35 cellular contexts compared by ENCODE assay signal in the genomic region with DNA sequence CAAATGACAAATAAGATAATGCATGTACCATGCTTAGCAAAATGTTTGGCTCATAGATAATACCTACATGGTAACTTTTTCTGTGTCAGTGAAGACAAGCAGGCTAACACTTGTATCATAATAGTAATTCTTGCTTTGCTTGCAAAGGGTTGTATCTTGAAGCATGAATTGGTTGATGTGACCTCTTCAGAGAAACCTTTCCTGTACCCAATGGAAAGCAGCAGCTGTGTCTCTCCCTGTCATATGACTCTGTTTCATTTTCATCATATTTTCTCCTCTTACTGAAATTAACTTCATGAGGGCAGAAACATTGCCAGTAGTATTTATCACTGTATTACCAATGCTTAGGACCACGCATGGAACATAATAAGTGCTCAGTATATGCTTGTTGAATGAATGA. TPM values are rescaled to one million over a fixed set of nuclear protein-coding genes. Genes with fewer than 3 reads are reported as not detected.
"Had no signal": no experiment of that assay in that cellular context is flagged by ENCODE, and none has a peak within 500 bp of the region (broad histone marks: within the 10 kb centered on the region; RNA-seq: fewer than 3 reads in every experiment).

No MANE protein-coding gene starts in this region.

- DNase-seq: activated CD4-positive, alpha-beta memory T cell treated with anti-CD3 and anti-CD28 coated beads, Interleukin-2, amount 10 ng/mL, durations not matched to agents 7 days and 5 days; activated CD4-positive, alpha-beta T cell treated with anti-CD3 and anti-CD28 coated beads for 1 hour; activated CD4-positive, alpha-beta T cell treated with anti-CD3 and anti-CD28 coated beads for 48 hours; activated CD4-positive, CD25-positive, alpha-beta regulatory T cell; activated CD8-positive, alpha-beta memory T cell treated with anti-CD3 and anti-CD28 coated beads for 24 hours; activated CD8-positive, alpha-beta memory T cell treated with anti-CD3 and anti-CD28 coated beads, Interleukin-2, amount 10 ng/mL, durations not matched to agents 7 days and 5 days; activated CD8-positive, alpha-beta memory T cell treated with anti-CD3 and anti-CD28 coated beads, Interleukin-2, amount 50 U/mL, for 48 hours; activated effector memory CD4-positive, alpha-beta T cell treated with anti-CD3 and anti-CD28 coated beads, Interleukin-2, amount 50 U/mL, for 16 hours; activated naive CD4-positive, alpha-beta T cell; activated T-cell treated with anti-CD3 and anti-CD28 coated beads, Interleukin-2, amount 50 U/mL, for 48 hours; anterior cingulate cortex; central memory CD4-positive, alpha-beta T cell; Kasumi-1; NCI-H1105; NCI-H1417 treated with DMSO at 0.1 percent for 48 hours; NCI-H1930; NCI-H2081 treated with DMSO at 0.1 percent for 48 hours; NCI-H345; NCI-H524 treated with DMSO at 0.1 percent for 48 hours; NCI-H748 treated with DMSO at 0.1 percent for 48 hours; PC-9; SIG-M5; SW 1271; T-helper 1 cell; T-helper 9 cell had no signal

- H3K36me3 Mint-ChIP-seq: activated CD8-positive, alpha-beta memory T cell treated with anti-CD3 and anti-CD28 coated beads, Interleukin-2, amount 10 ng/mL, durations not matched to agents 7 days and 5 days; activated naive CD4-positive, alpha-beta T cell treated with anti-CD3 and anti-CD28 coated beads, Interleukin-2, amount 50 U/mL, for 72 hours; brain had no signal

- H3K4me3 Mint-ChIP-seq: activated CD4-positive, alpha-beta memory T cell treated with anti-CD3 and anti-CD28 coated beads, Interleukin-2, amount 10 ng/mL, durations not matched to agents 7 days and 5 days; activated CD8-positive, alpha-beta memory T cell treated with anti-CD3 and anti-CD28 coated beads, Interleukin-2, amount 10 ng/mL, durations not matched to agents 7 days and 5 days; brain had no signal

- H3K27ac Mint-ChIP-seq: activated CD4-positive, alpha-beta memory T cell treated with anti-CD3 and anti-CD28 coated beads, Interleukin-2, amount 10 ng/mL, durations not matched to agents 7 days and 5 days; activated CD8-positive, alpha-beta memory T cell treated with anti-CD3 and anti-CD28 coated beads, Interleukin-2, amount 10 ng/mL, durations not matched to agents 7 days and 5 days; activated naive CD4-positive, alpha-beta T cell treated with anti-CD3 and anti-CD28 coated beads, Interleukin-2, amount 50 U/mL, for 72 hours; brain had no signal

- H2AFZ ChIP-seq: PC-9 had no signal

- H3K4me1 Mint-ChIP-seq: activated CD4-positive, alpha-beta memory T cell treated with anti-CD3 and anti-CD28 coated beads, Interleukin-2, amount 10 ng/mL, durations not matched to agents 7 days and 5 days; activated CD8-positive, alpha-beta memory T cell treated with anti-CD3 and anti-CD28 coated beads, Interleukin-2, amount 10 ng/mL, durations not matched to agents 7 days and 5 days; brain had no signal

- H3K4me3 ChIP-seq: PC-9 had no signal

- H3K27ac ChIP-seq: PC-9, RWPE1, VCaP had no signal

- H3K9me3 Mint-ChIP-seq: activated CD4-positive, alpha-beta memory T cell treated with anti-CD3 and anti-CD28 coated beads, Interleukin-2, amount 10 ng/mL, durations not matched to agents 7 days and 5 days; activated naive CD4-positive, alpha-beta T cell treated with anti-CD3 and anti-CD28 coated beads, Interleukin-2, amount 50 U/mL, for 72 hours; brain had no signal

- H3K4me2 ChIP-seq: PC-9 had no signal

- ATAC-seq: activated CD8-positive, alpha-beta memory T cell treated with anti-CD3 and anti-CD28 coated beads, Interleukin-2, amount 10 ng/mL, durations not matched to agents 7 days and 5 days; activated naive CD4-positive, alpha-beta T cell treated with anti-CD3 and anti-CD28 coated beads, Interleukin-2, amount 50 U/mL, for 72 hours; Right ventricle myocardium inferior; SK-N-SH treated with all-trans-retinoic acid at 6 μM for 48 hours had no signal

RNA-seq across cellular contexts. Expression of a gene that starts 4.4 kb away (rescaled TPM):
- total RNA-seq: activated CD4-positive, alpha-beta memory T cell treated with anti-CD3 and anti-CD28 coated beads, Interleukin-2, amount 10 ng/mL, durations not matched to agents 7 days and 5 days; activated CD8-positive, alpha-beta memory T cell treated with anti-CD3 and anti-CD28 coated beads, Interleukin-2, amount 10 ng/mL, durations not matched to agents 7 days and 5 days; chondrocyte; NCI-H460; OCI-LY7; PC-9; SK-MEL-5 had no signal

RNA-seq across cellular contexts. Expression of a gene that starts 26.0 kb away (rescaled TPM):
- total RNA-seq: activated CD4-positive, alpha-beta memory T cell treated with anti-CD3 and anti-CD28 coated beads, Interleukin-2, amount 10 ng/mL, durations not matched to agents 7 days and 5 days; activated CD8-positive, alpha-beta memory T cell treated with anti-CD3 and anti-CD28 coated beads, Interleukin-2, amount 10 ng/mL, durations not matched to agents 7 days and 5 days; OCI-LY7 had no signal

RNA-seq across cellular contexts. Expression of a gene that starts 30.9 kb away (rescaled TPM):
- total RNA-seq: activated CD4-positive, alpha-beta memory T cell treated with anti-CD3 and anti-CD28 coated beads, Interleukin-2, amount 10 ng/mL, durations not matched to agents 7 days and 5 days; activated CD8-positive, alpha-beta memory T cell treated with anti-CD3 and anti-CD28 coated beads, Interleukin-2, amount 10 ng/mL, durations not matched to agents 7 days and 5 days; activated naive CD4-positive, alpha-beta T cell treated with anti-CD3 and anti-CD28 coated beads, Interleukin-2, amount 50 U/mL, for 72 hours; chondrocyte; NCI-H460; OCI-LY7; PC-9; Right ventricle myocardium inferior had no signal
